Comparison of ENCODE assay signal across 1 cellular context in genomic region chr13:27961227-27962085, GRCh38.
TF ChIP-seq lines count a peak whose summit lies in the region.

No MANE protein-coding gene starts in this region.

TF ChIP-seq in IMR-90, 13 proteins besides CTCF, POLR2A, EP300 and RAD21 (continued from another document):
- no peak for TF ChIP-seq ELK1 (IDR thresholded peaks at IDR 0.05; ENCODE audit: borderline replicate concordance, low read depth, low read length)
- no peak for TF ChIP-seq RCOR1 (IDR thresholded peaks at IDR 0.05; ENCODE audit: insufficient replicate concordance, low read length)
- no peak for TF ChIP-seq SMC3 (IDR thresholded peaks at IDR 0.05; ENCODE audit: low read depth, low read length)
- no peak for TF ChIP-seq USF2 (IDR thresholded peaks at IDR 0.05; ENCODE audit: low read depth, low read length)
- no peak for TF ChIP-seq FOS (IDR thresholded peaks at IDR 0.05; ENCODE audit: low read depth, low read length)
- no peak for TF ChIP-seq CEBPB (IDR thresholded peaks at IDR 0.05; ENCODE audit: low read depth, low read length)
TF ChIP-seq in IMR-90: peak in this region for 0.
